In the genomic region with DNA sequence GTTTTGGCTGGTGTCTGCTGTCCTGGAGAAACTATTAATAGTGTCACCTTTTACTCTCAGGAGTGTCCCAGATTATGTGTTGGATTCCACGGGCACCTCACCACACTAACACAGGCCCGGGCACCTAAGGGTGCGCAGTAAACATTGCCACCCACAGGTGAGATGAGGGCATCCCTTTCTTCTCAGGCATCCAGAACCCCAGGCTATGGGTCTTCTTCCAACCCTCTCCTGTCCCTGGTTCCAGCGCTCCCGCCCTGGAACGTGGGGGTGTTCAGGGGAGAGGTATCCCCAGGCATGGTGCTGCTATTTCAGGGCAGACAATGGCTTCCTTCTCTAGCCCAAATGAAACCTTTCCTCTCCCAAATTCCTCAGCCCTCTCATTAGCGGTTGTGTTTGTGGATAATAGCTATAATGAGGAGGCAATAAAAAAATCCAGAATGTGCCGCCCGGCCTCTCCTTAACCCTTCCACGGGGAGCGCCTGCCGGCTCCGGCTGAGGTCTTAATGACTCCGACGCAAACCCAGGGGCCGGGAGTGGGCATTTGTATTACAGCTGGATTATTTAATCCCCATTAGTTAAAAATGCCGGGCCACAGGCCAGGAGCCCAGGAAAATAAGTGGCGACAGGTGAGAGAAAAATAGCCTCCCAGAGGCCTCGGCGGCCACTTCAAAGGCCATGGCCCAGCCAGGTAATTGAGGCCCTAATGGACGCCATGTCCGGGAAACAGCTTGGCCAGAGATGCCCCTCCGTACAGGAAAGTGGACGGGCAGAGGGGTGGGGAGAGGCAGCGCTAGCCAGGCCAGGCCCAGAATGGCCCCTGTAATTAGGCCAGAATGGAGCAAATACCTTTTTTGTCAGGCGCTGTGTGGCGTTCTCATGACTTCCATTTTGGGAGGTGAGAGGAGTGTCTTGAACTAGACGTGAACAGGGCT, we compare ENCODE assay signal across 15 cellular contexts.
"Had no signal": no experiment of that assay in that cellular context is flagged by ENCODE, and none has a peak within 500 bp of the region (broad histone marks: within the 10 kb centered on the region; RNA-seq: fewer than 3 reads in every experiment).

No MANE protein-coding gene starts in this region.

- H3K4me3 ChIP-seq: right atrium auricular region, tibial nerve had no signal

- H3K27ac ChIP-seq: right atrium auricular region, tibial nerve had no signal

- H3K36me3 Mint-ChIP-seq: activated naive CD4-positive, alpha-beta T cell treated with anti-CD3 and anti-CD28 coated beads, Interleukin-2, amount 10 ng/mL, durations not matched to agents 7 days and 5 days; natural killer cell treated with Interleukin-12 subunit alpha and Interleukin-12 subunit beta and Interleukin-15 and Interleukin-18, amount 100 ng/mL, for 72 hours had no signal

- H3K4me3 Mint-ChIP-seq: activated naive CD4-positive, alpha-beta T cell treated with anti-CD3 and anti-CD28 coated beads, Interleukin-2, amount 10 ng/mL, durations not matched to agents 7 days and 5 days; natural killer cell treated with Interleukin-12 subunit alpha and Interleukin-12 subunit beta and Interleukin-15 and Interleukin-18, amount 100 ng/mL, for 72 hours had no signal

- H3K9me3 Mint-ChIP-seq: activated T-helper 2 cell treated with anti-CD3 and anti-CD28 coated beads, Interferon-gamma antibody, Interleukin-2, Interleukin-4, amounts not matched to agents 10 μg/mL and 5 μg/mL and 100 μg/mL, durations not matched to agents 14 hours and 24 hours and 36 hours; natural killer cell treated with Interleukin-12 subunit alpha and Interleukin-12 subunit beta and Interleukin-15 and Interleukin-18, amount 100 ng/mL, for 72 hours had no signal

- H3K27ac Mint-ChIP-seq: activated naive CD4-positive, alpha-beta T cell treated with anti-CD3 and anti-CD28 coated beads, Interleukin-2, amount 10 ng/mL, durations not matched to agents 7 days and 5 days; activated T-helper 2 cell treated with anti-CD3 and anti-CD28 coated beads, Interferon-gamma antibody, Interleukin-2, Interleukin-4, amounts not matched to agents 10 μg/mL and 5 μg/mL and 100 μg/mL, durations not matched to agents 14 hours and 24 hours and 36 hours; natural killer cell treated with Interleukin-12 subunit alpha and Interleukin-12 subunit beta and Interleukin-15 and Interleukin-18, amount 100 ng/mL, for 72 hours had no signal

- H3K4me1 Mint-ChIP-seq: activated naive CD4-positive, alpha-beta T cell treated with anti-CD3 and anti-CD28 coated beads, Interleukin-2, amount 10 ng/mL, durations not matched to agents 7 days and 5 days had no signal

- H3K27me3 Mint-ChIP-seq: activated naive CD4-positive, alpha-beta T cell treated with anti-CD3 and anti-CD28 coated beads, Interleukin-2, amount 10 ng/mL, durations not matched to agents 7 days and 5 days had no signal

- H3K27me3 ChIP-seq: right atrium auricular region had no signal

- ATAC-seq: esophagus mucosa; left ventricle myocardium superior; natural killer cell treated with Interleukin-12 subunit alpha and Interleukin-12 subunit beta and Interleukin-15 and Interleukin-18, amount 100 ng/mL, for 72 hours had no signal

- H3K4me1 ChIP-seq: right atrium auricular region, tibial nerve had no signal

- H3K36me3 ChIP-seq: right atrium auricular region, tibial nerve had no signal

- DNase-seq: activated CD4-positive, alpha-beta T cell treated with anti-CD3 and anti-CD28 coated beads for 1 hour; activated CD4-positive, alpha-beta T cell treated with anti-CD3 and anti-CD28 coated beads, Interleukin-2, amount 50 U/mL, for 48 hours; activated naive CD4-positive, alpha-beta T cell treated with anti-CD3 and anti-CD28 coated beads, Interleukin-2, amount 10 ng/mL, durations not matched to agents 7 days and 5 days; kidney; left ventricle myocardium superior; mesenchymal stem cell; nucleus accumbens; stimulated activated CD4-positive, alpha-beta T cell treated with anti-CD3 and anti-CD28 coated beads, Interleukin-15, amount 100 ng/mL, for 24 hours; stimulated activated CD4-positive, alpha-beta T cell treated with anti-CD3 and anti-CD28 coated beads, Interleukin-4, amount 100 ng/mL, for 24 hours; stimulated activated naive CD4-positive, alpha-beta T cell had no signal
